ENCODE assay signal across 3 cellular contexts in the genomic region with DNA sequence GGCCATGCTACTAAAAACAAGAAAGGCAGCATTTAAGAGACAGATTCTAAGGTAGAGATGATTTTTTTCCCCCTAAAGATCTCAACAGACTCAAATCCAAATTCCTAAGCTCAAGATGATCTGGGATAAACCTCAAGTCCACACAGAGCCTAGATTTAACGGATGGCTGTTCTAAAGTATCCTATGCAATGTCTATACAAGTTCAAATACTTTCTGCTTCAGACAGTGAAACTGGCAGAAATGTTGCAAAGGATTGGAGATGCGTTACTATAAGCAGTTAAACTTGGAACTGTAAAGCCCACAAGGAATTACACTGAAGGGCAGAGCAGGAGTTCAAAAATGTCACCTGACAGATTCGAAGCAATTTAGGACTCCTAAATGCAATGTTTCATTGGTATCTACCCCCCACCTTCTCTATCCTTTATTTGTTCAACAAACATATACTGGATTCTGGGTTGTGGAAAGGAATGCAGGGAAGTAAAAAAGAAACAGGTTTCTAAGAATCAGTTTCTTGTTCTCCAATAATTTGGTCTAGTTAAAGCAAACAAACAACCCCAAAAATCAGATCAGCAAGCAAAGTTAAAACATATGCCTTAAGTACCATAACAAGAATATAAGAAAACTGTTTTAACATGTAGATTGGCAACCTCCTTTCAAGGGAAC.
TF ChIP-seq lines count a peak whose summit lies in the region.

No MANE protein-coding gene starts in this region.

TF ChIP-seq in SK-N-SH, 30 proteins besides CTCF, POLR2A, EP300 and RAD21:
- TF ChIP-seq NRF1 (IDR thresholded peaks at IDR 0.05; ENCODE audit: low read depth, low read length) (no peak), RCOR1 (IDR thresholded peaks at IDR 0.05; ENCODE audit: low read length) (no peak), RFX5 (IDR thresholded peaks at IDR 0.05; ENCODE audit: low read length) (no peak), TCF12 (IDR thresholded peaks at IDR 0.05) (no peak)
- TF ChIP-seq, protein P1, sequence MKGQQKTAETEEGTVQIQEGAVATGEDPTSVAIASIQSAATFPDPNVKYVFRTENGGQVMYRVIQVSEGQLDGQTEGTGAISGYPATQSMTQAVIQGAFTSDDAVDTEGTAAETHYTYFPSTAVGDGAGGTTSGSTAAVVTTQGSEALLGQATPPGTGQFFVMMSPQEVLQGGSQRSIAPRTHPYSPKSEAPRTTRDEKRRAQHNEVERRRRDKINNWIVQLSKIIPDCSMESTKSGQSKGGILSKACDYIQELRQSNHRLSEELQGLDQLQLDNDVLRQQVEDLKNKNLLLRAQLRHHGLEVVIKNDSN (IDR thresholded peaks at IDR 0.05; ENCODE audit: borderline replicate concordance, low read depth), result no peak

TF ChIP-seq in SK-N-SH treated with all-trans-retinoic acid at 6 μM for 48 hours, 23 proteins besides CTCF, POLR2A, EP300 and RAD21:
- TF ChIP-seq SNAI2 (CRISPR knock-in tag; IDR thresholded peaks at IDR 0.05) (no peak), TSHZ2 (CRISPR knock-in tag; IDR thresholded peaks at IDR 0.05) (no peak)

TF ChIP-seq in K562, 482 proteins besides CTCF, POLR2A, EP300 and RAD21:
- TF ChIP-seq ZNF134 (CRISPR knock-in tag; conservative IDR thresholded peaks at IDR 0.05), result no peak
- no peak for TF ChIP-seq ZC3H11A (IDR thresholded peaks at IDR 0.05; ENCODE audit: low read depth, low read length)
- no peak for TF ChIP-seq SRSF3 (IDR thresholded peaks at IDR 0.05; ENCODE audit: insufficient read depth, low read length)
- TF ChIP-seq ZNF518B (CRISPR knock-in tag; IDR thresholded peaks at IDR 0.05), result no peak
- no peak for TF ChIP-seq ARHGAP35 (IDR thresholded peaks at IDR 0.05; ENCODE audit: partially characterized antibody)
- TF ChIP-seq MTA3 (IDR thresholded peaks at IDR 0.05; ENCODE audit: borderline replicate concordance), result no peak
- no peak for TF ChIP-seq ZNF280A (IDR thresholded peaks at IDR 0.05; ENCODE audit: low read depth, partially characterized antibody)
- no peak for TF ChIP-seq GABPB1 (CRISPR knock-in tag; IDR thresholded peaks at IDR 0.05)
- no peak for TF ChIP-seq NCOA2 (IDR thresholded peaks at IDR 0.05; ENCODE audit: partially characterized antibody in 2 of 2)
- TF ChIP-seq JUN (IDR thresholded peaks at IDR 0.05; ENCODE audit: borderline replicate concordance, low read depth, low read length), result no peak
- TF ChIP-seq JUN (CRISPR knock-in tag; IDR thresholded peaks at IDR 0.05; ENCODE audit: borderline replicate concordance), result no peak
- TF ChIP-seq NUFIP1 (IDR thresholded peaks at IDR 0.05; ENCODE audit: partially characterized antibody), result no peak
- no peak for TF ChIP-seq ADNP (tag; IDR thresholded peaks at IDR 0.05)
- no peak for TF ChIP-seq RBBP5 (IDR thresholded peaks at IDR 0.05; ENCODE audit: borderline replicate concordance, insufficient read depth, low read length, poor library complexity, severe bottlenecking)
- TF ChIP-seq, protein P2, sequence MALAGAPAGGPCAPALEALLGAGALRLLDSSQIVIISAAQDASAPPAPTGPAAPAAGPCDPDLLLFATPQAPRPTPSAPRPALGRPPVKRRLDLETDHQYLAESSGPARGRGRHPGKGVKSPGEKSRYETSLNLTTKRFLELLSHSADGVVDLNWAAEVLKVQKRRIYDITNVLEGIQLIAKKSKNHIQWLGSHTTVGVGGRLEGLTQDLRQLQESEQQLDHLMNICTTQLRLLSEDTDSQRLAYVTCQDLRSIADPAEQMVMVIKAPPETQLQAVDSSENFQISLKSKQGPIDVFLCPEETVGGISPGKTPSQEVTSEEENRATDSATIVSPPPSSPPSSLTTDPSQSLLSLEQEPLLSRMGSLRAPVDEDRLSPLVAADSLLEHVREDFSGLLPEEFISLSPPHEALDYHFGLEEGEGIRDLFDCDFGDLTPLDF (CRISPR knock-in tag; IDR thresholded peaks at IDR 0.05), result no peak
- TF ChIP-seq HNRNPK (IDR thresholded peaks at IDR 0.05; ENCODE audit: low read depth, low read length, poor library complexity, severe bottlenecking), result no peak
- TF ChIP-seq, protein P3, sequence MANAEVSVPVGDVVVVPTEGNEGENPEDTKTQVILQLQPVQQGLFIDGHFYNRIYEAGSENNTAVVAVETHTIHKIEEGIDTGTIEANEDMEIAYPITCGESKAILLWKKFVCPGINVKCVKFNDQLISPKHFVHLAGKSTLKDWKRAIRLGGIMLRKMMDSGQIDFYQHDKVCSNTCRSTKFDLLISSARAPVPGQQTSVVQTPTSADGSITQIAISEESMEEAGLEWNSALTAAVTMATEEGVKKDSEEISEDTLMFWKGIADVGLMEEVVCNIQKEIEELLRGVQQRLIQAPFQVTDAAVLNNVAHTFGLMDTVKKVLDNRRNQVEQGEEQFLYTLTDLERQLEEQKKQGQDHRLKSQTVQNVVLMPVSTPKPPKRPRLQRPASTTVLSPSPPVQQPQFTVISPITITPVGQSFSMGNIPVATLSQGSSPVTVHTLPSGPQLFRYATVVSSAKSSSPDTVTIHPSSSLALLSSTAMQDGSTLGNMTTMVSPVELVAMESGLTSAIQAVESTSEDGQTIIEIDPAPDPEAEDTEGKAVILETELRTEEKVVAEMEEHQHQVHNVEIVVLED (CRISPR knock-in tag; IDR thresholded peaks at IDR 0.05), result no peak
